Comparison of ENCODE assay signal across 8 cellular contexts in the genomic region with DNA sequence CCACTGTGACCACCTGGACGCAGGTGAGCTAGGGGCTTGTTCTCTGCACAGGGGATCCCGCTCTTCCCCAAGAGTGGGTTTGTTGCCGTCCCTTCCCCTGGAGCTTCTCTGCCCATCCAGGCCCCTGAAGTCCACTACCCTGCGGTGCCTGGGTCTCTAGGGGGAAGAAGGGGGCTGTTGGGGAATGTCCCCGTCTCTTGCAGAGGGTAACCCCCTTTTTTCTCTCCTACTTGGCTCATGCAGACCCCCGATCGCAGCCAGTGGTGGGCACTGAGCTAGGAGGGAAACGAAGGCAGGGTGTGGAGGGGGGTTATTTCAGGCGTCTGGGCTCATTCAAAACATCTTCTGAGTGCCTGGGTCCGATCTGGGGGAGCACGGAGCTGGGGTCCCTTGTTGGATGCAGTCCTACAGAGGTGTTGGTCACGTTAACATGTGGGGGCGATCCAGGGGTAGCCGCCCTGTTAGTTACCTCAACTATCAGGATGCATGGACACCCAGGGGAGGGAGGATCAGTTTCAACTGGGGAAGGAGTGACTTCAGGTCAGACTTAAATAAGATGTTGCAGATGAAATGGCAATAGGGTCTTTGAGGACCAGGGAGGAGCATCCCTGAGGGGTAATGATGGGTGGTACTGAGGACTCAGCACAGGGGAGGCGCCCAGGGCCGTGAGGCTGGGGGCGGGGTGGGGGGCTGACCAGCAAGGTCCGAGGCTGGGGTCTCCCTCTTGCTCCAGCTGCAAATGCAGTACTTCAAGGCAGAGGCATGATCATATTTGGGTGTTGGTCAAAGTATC. TPM values are rescaled to one million over a fixed set of nuclear protein-coding genes. Genes with fewer than 3 reads are reported as not detected.
DNase-seq lines count a peak whose midpoint lies in the region; TF ChIP-seq lines count a peak whose summit lies in the region.
"Not testable (repeated sequence)": the region's sequence is repeated elsewhere in the genome, so short reads cannot be mapped to it uniquely, and the experiment has no call there.

No MANE protein-coding gene starts in this region.

- TF ChIP-seq POLR2A in stomach (IDR thresholded peaks at IDR 0.05) = not testable (repeated sequence)

- intact Hi-C loops in stomach (cut with DNase I; ENCODE audit: low total_unique reads) = not testable (repeated sequence)

- H3K27me3 ChIP-seq in BLaER1; effector memory CD4-positive, alpha-beta T cell (replicated peaks; ENCODE audit: control insufficient read depth, insufficient read depth, low read length, poor library complexity, severe bottlenecking); iPS-18a (ENCODE audit: control insufficient read depth, insufficient read depth, low read length); stomach: not testable (repeated sequence)

- H3K9ac ChIP-seq in BLaER1 = peak overlapping the region; percentile 72
- H3K9ac ChIP-seq in SK-N-MC (ENCODE audit: insufficient read length) = peak overlapping the region; percentile 64
- peak overlapping the region; percentile 28 for H3K9ac ChIP-seq in iPS-18a (ENCODE audit: low read length)

- H3K4me1 ChIP-seq in BLaER1 (peaks cover 24% of the 10 kb centered on the region), stomach (peaks cover 0 to 22% (median 17%) of the 10 kb centered on the region in 4 donors)
- peaks cover 18% of the 10 kb centered on the region for H3K4me1 ChIP-seq in effector memory CD4-positive, alpha-beta T cell (ENCODE audit: control insufficient read depth, insufficient read depth, low read length, poor library complexity, severe bottlenecking)
- not testable (repeated sequence) for H3K4me1 ChIP-seq in iPS-18a (ENCODE audit: control insufficient read depth, low read depth, low read length)

- H3K27me3 Mint-ChIP-seq in HFFc6 (ENCODE audit: insufficient read depth); activated naive CD4-positive, alpha-beta T cell treated with anti-CD3 and anti-CD28 coated beads, Interleukin-2, amount 50 U/mL, for 24 hours; neural crest cell (ENCODE audit: low read depth): not testable (repeated sequence)

- H3K4me1 Mint-ChIP-seq in HFFc6 (ENCODE audit: low read depth) (peaks cover 13% of the 10 kb centered on the region), neural crest cell (peaks cover 10% of the 10 kb centered on the region)
- H3K4me1 Mint-ChIP-seq in activated naive CD4-positive, alpha-beta T cell treated with anti-CD3 and anti-CD28 coated beads, Interleukin-2, amount 50 U/mL, for 24 hours = peaks cover 40% of the 10 kb centered on the region

- H3K36me3 ChIP-seq in BLaER1; SK-N-MC (ENCODE audit: insufficient read depth, low read length); effector memory CD4-positive, alpha-beta T cell (ENCODE audit: control insufficient read depth, insufficient read depth, low read length); iPS-18a (ENCODE audit: control insufficient read depth, low read depth, low read length); stomach: not testable (repeated sequence)

- peak overlapping the region; percentile 74 for H3K4me3 ChIP-seq in BLaER1
- H3K4me3 ChIP-seq in SK-N-MC = peak overlapping the region; percentile 72
- H3K4me3 ChIP-seq in effector memory CD4-positive, alpha-beta T cell (ENCODE audit: insufficient read depth, low read depth, low read length, poor library complexity, severe bottlenecking) = peak overlapping the region; percentile 81
- H3K4me3 ChIP-seq in iPS-18a (ENCODE audit: low read length) = peak overlapping the region; percentile 77
- peak overlapping the region; percentile 61 to 84 (median 76) for H3K4me3 ChIP-seq in stomach

- not testable (repeated sequence) for TF ChIP-seq CTCF in HFFc6 (IDR thresholded peaks at IDR 0.05); neural crest cell (conservative IDR thresholded peaks at IDR 0.05); stomach (IDR thresholded peaks at IDR 0.05)

- 28 to 48% (median 34%) methylated on average over 17 to 18 of the region's 18 CpGs for WGBS in stomach, 5 donors

- not testable (repeated sequence) for H3K9me3 ChIP-seq in BLaER1; SK-N-MC (ENCODE audit: low read depth, low read length); effector memory CD4-positive, alpha-beta T cell (ENCODE audit: control insufficient read depth, low read length); iPS-18a (ENCODE audit: control insufficient read depth, low read depth, low read length); stomach

- H3K27ac ChIP-seq in BLaER1 (peak overlapping the region; percentile 56; the same call in 1 of the 2 replicates), stomach (peak overlapping the region in 4 of 5 donors; percentile 81 to 88 (median 84))
- not testable (repeated sequence) for H3K27ac ChIP-seq in SK-N-MC; iPS-18a (ENCODE audit: low read length)
- peak overlapping the region; percentile 90 for H3K27ac ChIP-seq in effector memory CD4-positive, alpha-beta T cell (ENCODE audit: insufficient read depth, low read length, poor library complexity, severe bottlenecking)

- not testable (repeated sequence) for H3K9me3 Mint-ChIP-seq in HFFc6; activated naive CD4-positive, alpha-beta T cell treated with anti-CD3 and anti-CD28 coated beads, Interleukin-2, amount 50 U/mL, for 24 hours; neural crest cell

- H3K36me3 Mint-ChIP-seq in HFFc6 (ENCODE audit: low read depth); activated naive CD4-positive, alpha-beta T cell treated with anti-CD3 and anti-CD28 coated beads, Interleukin-2, amount 50 U/mL, for 24 hours; neural crest cell (ENCODE audit: low read depth): not testable (repeated sequence)

- DNase-seq in HFFc6; SK-N-MC (ENCODE audit: low read depth, low spot score); effector memory CD4-positive, alpha-beta T cell; neural crest cell (ENCODE audit: low read depth, low spot score); stomach: not testable (repeated sequence)

- peak overlapping the region; percentile 95 for H3K4me2 ChIP-seq in BLaER1

- H4K20me1 ChIP-seq in BLaER1 = not testable (repeated sequence)

- peak overlapping the region; percentile 90 for H3K4me3 Mint-ChIP-seq in HFFc6
- peak overlapping the region; percentile 85 for H3K4me3 Mint-ChIP-seq in activated naive CD4-positive, alpha-beta T cell treated with anti-CD3 and anti-CD28 coated beads, Interleukin-2, amount 50 U/mL, for 24 hours
- peak overlapping the region; percentile 89 for H3K4me3 Mint-ChIP-seq in neural crest cell

- H3K27ac Mint-ChIP-seq in HFFc6 = peak overlapping the region; percentile 54
- H3K27ac Mint-ChIP-seq in activated naive CD4-positive, alpha-beta T cell treated with anti-CD3 and anti-CD28 coated beads, Interleukin-2, amount 50 U/mL, for 24 hours = peak overlapping the region; percentile 87
- H3K27ac Mint-ChIP-seq in neural crest cell (ENCODE audit: unreplicated experiment) = not testable (repeated sequence)

- not testable (repeated sequence) for TF ChIP-seq EP300 in stomach (IDR thresholded peaks at IDR 0.05)

RNA-seq across cellular contexts. Expression of a gene that starts 42.2 kb away (rescaled TPM):
- 10 to 100 TPM; 30.5 to 34.5 (median 32.2) TPM for total RNA-seq in HFFc6 (2021; fragmentation: NEBNext Ultra II Directional; extraction: Animal tissue kit (Norgen Biotek cat#: 25700))
- total RNA-seq in neural crest cell (36.4 and 38.9 TPM in 2 replicates), stomach (10 to 100 TPM; 29.3 to 85.2 (median 36.6) TPM)
- polyA plus RNA-seq in stomach = 1 to 10 TPM; 6.1 to 7.8 (median 6.3) TPM

RNA-seq across cellular contexts. Expression of a gene that starts 56.9 kb away (rescaled TPM):
- not detected for total RNA-seq in HFFc6 (2021; fragmentation: NEBNext Ultra II Directional; extraction: Animal tissue kit (Norgen Biotek cat#: 25700))
- total RNA-seq in neural crest cell (not detected in 2 replicates), stomach (not detected)
- under 1 TPM in 1 of 3 donors, not detected in 2; 0.58 TPM for polyA plus RNA-seq in stomach
